8 cellular contexts compared by ENCODE assay signal in the genomic region with DNA sequence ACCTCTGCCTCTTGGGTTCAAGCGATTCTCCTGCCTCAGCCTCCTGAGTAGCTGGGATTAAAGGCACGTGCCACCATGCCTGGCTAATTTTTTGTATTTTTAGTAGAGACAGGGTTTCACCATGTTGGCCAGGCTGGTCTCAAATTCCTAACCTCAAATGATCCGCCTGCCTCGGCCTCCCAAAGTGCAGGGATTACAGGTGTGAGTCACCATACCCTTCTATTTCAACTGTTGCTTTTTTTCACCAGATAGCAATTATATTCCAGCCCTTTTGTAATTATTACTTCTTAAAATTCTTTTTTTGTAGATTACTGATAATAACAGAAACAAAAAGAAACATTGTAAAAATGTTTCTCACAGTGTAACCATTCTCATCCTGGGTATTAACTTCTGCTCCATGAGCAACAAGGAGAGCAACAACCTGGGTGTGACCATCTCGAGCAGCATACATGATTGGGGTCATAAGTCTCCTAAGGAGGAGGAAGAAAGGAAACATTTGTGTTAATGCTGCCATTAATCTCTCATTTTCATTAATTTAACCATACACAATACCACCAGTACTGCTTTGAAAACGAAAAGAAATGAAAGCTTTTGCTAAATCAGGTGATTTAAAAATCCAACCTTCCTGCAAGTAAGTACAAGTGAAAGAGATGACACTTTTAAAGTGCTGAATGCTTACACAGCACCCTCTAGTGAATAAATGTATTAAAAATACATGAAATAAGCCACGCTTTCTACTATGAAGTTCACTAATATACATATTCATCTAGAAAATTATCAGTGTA. TPM values are rescaled to one million over a fixed set of nuclear protein-coding genes. Genes with fewer than 3 reads are reported as not detected.
DNase-seq lines count a peak whose midpoint lies in the region; ATAC-seq, FAIRE-seq and TF ChIP-seq lines count a peak whose summit lies in the region.

No MANE protein-coding gene starts in this region.

- H3K27me3 Mint-ChIP-seq in astrocyte (ENCODE audit: low read depth, unreplicated experiment), result no peaks in the 10 kb centered on the region
- peaks cover 4% of the 10 kb centered on the region for H3K27me3 Mint-ChIP-seq in activated T-helper 17 cell treated with anti-CD3 and anti-CD28 coated beads, Interleukin-2, amount 50 U/mL, for 72 hours

- H4K20me1 ChIP-seq in astrocyte (ENCODE audit: insufficient read depth, low read length), result no peaks in the 10 kb centered on the region

- H3K9ac ChIP-seq in astrocyte (ENCODE audit: low read length), result no peak overlapping the region

- no peaks in the 10 kb centered on the region for H3K4me1 Mint-ChIP-seq in astrocyte (ENCODE audit: low read depth, unreplicated experiment)
- no peaks in the 10 kb centered on the region for H3K4me1 Mint-ChIP-seq in activated T-helper 17 cell treated with anti-CD3 and anti-CD28 coated beads, Interleukin-2, amount 50 U/mL, for 72 hours

- H3K4me3 ChIP-seq in BE2C (ENCODE audit: low read depth, low read length) (no peak overlapping the region), astrocyte (ENCODE audit: insufficient read depth, low read depth, low read length) (no peak overlapping the region), mucosa of descending colon (no peak overlapping the region), esophagus muscularis mucosa (no peak overlapping the region)

- no peak overlapping the region for H3K27ac Mint-ChIP-seq in astrocyte (ENCODE audit: unreplicated experiment)
- no peak overlapping the region for H3K27ac Mint-ChIP-seq in activated T-helper 17 cell treated with anti-CD3 and anti-CD28 coated beads, Interleukin-2, amount 50 U/mL, for 72 hours

- H3K4me1 ChIP-seq in BE2C, result no peaks in the 10 kb centered on the region
- no peaks in the 10 kb centered on the region for H3K4me1 ChIP-seq in astrocyte (ENCODE audit: insufficient read depth, low read length)
- no peaks in the 10 kb centered on the region for H3K4me1 ChIP-seq in mucosa of descending colon (ENCODE audit: low read depth)
- no peaks in the 10 kb centered on the region for H3K4me1 ChIP-seq in esophagus muscularis mucosa

- H3K9me3 ChIP-seq in BE2C (no peaks in the 10 kb centered on the region), astrocyte (ENCODE audit: insufficient read depth, low read depth, low read length) (no peaks in the 10 kb centered on the region), mucosa of descending colon (peaks cover 7% of the 10 kb centered on the region), esophagus muscularis mucosa (peaks cover 0 to 8% (median 0%) of the 10 kb centered on the region in 4 donors)

- TF ChIP-seq CTCF in BE2C (IDR thresholded peaks at IDR 0.05; ENCODE audit: low read depth, low read length) (peak; percentile 44), astrocyte (IDR thresholded peaks at IDR 0.05; ENCODE audit: insufficient read depth, low read depth, low read length) (peak; percentile 31), mucosa of descending colon (IDR thresholded peaks at IDR 0.05) (no peak), esophagus muscularis mucosa (IDR thresholded peaks at IDR 0.05) (peak in 1 of 3 experiments; percentile 11)

- no peaks in the 10 kb centered on the region for H3K36me3 Mint-ChIP-seq in astrocyte (ENCODE audit: low read depth, unreplicated experiment)
- no peaks in the 10 kb centered on the region for H3K36me3 Mint-ChIP-seq in activated T-helper 17 cell treated with anti-CD3 and anti-CD28 coated beads, Interleukin-2, amount 50 U/mL, for 72 hours (ENCODE audit: low read depth)

- peak overlapping the region; percentile 16 for H3K4me2 ChIP-seq in astrocyte (ENCODE audit: low read length)

- intact Hi-C loops in mucosa of descending colon (cut with DNase I, micrococcal nuclease), result loop anchor here in 1 of 2 donors (10.0 kb wide), 1 partner anchor 171 kb away; no protein-coding TSS in a partner anchor
- intact Hi-C loops in esophagus muscularis mucosa (cut with DNase I), result no loop called here

- H2AFZ ChIP-seq in astrocyte (ENCODE audit: low read depth, low read length), result no peak overlapping the region

- H3K36me3 ChIP-seq in BE2C (no peaks in the 10 kb centered on the region), astrocyte (ENCODE audit: insufficient read depth, low read length) (no peaks in the 10 kb centered on the region), mucosa of descending colon (ENCODE audit: low read depth) (no peaks in the 10 kb centered on the region), esophagus muscularis mucosa (no peaks in the 10 kb centered on the region)

- no peak for FAIRE-seq in astrocyte (lab: Jason Lieb, UNC)

- ATAC-seq in GM19043 (IDR thresholded peaks at IDR 0.05; ENCODE audit: low read depth, unreplicated experiment) (peak; percentile 56), mucosa of descending colon (peak; percentile 56)
- no peak for ATAC-seq in activated T-helper 17 cell treated with anti-CD3 and anti-CD28 coated beads, Interleukin-2, amount 50 U/mL, for 72 hours (replicated peaks)

- no peak overlapping the region for H3K4me3 Mint-ChIP-seq in astrocyte (ENCODE audit: unreplicated experiment)
- no peak overlapping the region for H3K4me3 Mint-ChIP-seq in activated T-helper 17 cell treated with anti-CD3 and anti-CD28 coated beads, Interleukin-2, amount 50 U/mL, for 72 hours

- H3K27me3 ChIP-seq in BE2C (peaks cover 6% of the 10 kb centered on the region; the same call in 1 of the 2 replicates), astrocyte (ENCODE audit: insufficient read depth, low read length) (no peaks in the 10 kb centered on the region), esophagus muscularis mucosa (no peaks in the 10 kb centered on the region)

- H3K27ac ChIP-seq in astrocyte (ENCODE audit: low read depth, low read length) (no peak overlapping the region), esophagus muscularis mucosa (replicated peaks in 1 of 4) (no peak overlapping the region)

- TF ChIP-seq POLR2A in esophagus muscularis mucosa (IDR thresholded peaks at IDR 0.05; ENCODE audit: low read depth), result no peak

- WGBS in esophagus muscularis mucosa, result 55% methylated on average over 7 of the region's 7 CpGs

- DNase-seq in BE2C (no peak), KG1 (lab: John Stamatoyannopoulos, UW) (peak; percentile 10), astrocyte (ENCODE audit: low read depth) (peak; percentile 27), mucosa of descending colon (no peak), NCI-H128 (lab: John Stamatoyannopoulos, UW; ENCODE audit: unreplicated experiment) (no peak), esophagus muscularis mucosa (ENCODE audit: extremely low spot score) (no peak)

- peaks cover 12% of the 10 kb centered on the region for H3K9me3 Mint-ChIP-seq in astrocyte (ENCODE audit: unreplicated experiment)
- H3K9me3 Mint-ChIP-seq in activated T-helper 17 cell treated with anti-CD3 and anti-CD28 coated beads, Interleukin-2, amount 50 U/mL, for 72 hours, result peaks cover 20% of the 10 kb centered on the region

- no peaks in the 10 kb centered on the region for H3K79me2 ChIP-seq in astrocyte (ENCODE audit: insufficient read depth, low read length)

- TF ChIP-seq EP300 in esophagus muscularis mucosa (IDR thresholded peaks at IDR 0.05), result no peak

RNA-seq across cellular contexts. Expression of gene ASZ1, which starts 41.8 kb away (rescaled TPM):
- polyA plus RNA-seq in BE2C (2012; ENCODE audit: insufficient read depth, insufficient read length, low read depth), result 0.15 TPM
- not detected in 2 replicates for total RNA-seq in astrocyte
- total RNA-seq in mucosa of descending colon, result not detected
- not detected for total RNA-seq in activated T-helper 17 cell treated with anti-CD3 and anti-CD28 coated beads, Interleukin-2, amount 50 U/mL, for 72 hours
- total RNA-seq in esophagus muscularis mucosa, result not detected

Comparison
In these comparisons a context has a peak if more than half of its experiments do, and no peak if none do; other contexts are left out.
1. DNase-seq: peak in KG1 (single experiment) and astrocyte (single experiment); none in BE2C (single experiment), mucosa of descending colon (0 of 3), NCI-H128 (single experiment) and esophagus muscularis mucosa (single experiment).